22 cellular contexts compared by ENCODE assay signal in genomic region chr7:27409311-27409710, GRCh38.
"Had no signal": no experiment of that assay in that cellular context is flagged by ENCODE, and none has a peak within 500 bp of the region (broad histone marks: within the 10 kb centered on the region; RNA-seq: fewer than 3 reads in every experiment).

No MANE protein-coding gene starts in this region.

- DNase-seq: dermis blood vessel endothelial cell; dorsolateral prefrontal cortex; effector CD4-positive, alpha-beta T cell; effector memory CD4-positive, alpha-beta T cell; foreskin keratinocyte; heart left ventricle; hypothalamus; immature natural killer cell; left cardiac atrium; left lung; left ventricle myocardium superior; lower lobe of right lung; mucosa of descending colon had no signal

- H3K36me3 Mint-ChIP-seq: immature natural killer cell, mesothelial cell of epicardium had no signal

- FAIRE-seq: colon, endothelial cell of umbilical vein, frontal cortex, keratinocyte had no signal

- H3K4me1 Mint-ChIP-seq: immature natural killer cell had no signal

- H3K4me3 ChIP-seq: coronary artery, dorsolateral prefrontal cortex, esophagus muscularis mucosa, gastroesophageal sphincter, heart left ventricle, hepatocyte, left lung, lower lobe of right lung, mucosa of descending colon had no signal

- H3K4me1 ChIP-seq: esophagus muscularis mucosa, foreskin keratinocyte, gastroesophageal sphincter, heart left ventricle, left lung, lower lobe of right lung had no signal

- H2AFZ ChIP-seq: hepatocyte had no signal

- H3K4me2 ChIP-seq: hepatocyte had no signal

- H3K79me2 ChIP-seq: hepatocyte had no signal

- H3K4me3 Mint-ChIP-seq: immature natural killer cell, mesothelial cell of epicardium had no signal

- ATAC-seq: foreskin keratinocyte, gastroesophageal sphincter, heart left ventricle, left cardiac atrium, left lung, left ventricle myocardium superior, lower lobe of right lung had no signal

- H3K36me3 ChIP-seq: esophagus muscularis mucosa, gastroesophageal sphincter, heart left ventricle, left lung, lower lobe of right lung had no signal

- H3K9me3 Mint-ChIP-seq: immature natural killer cell had no signal

- H3K27me3 ChIP-seq: esophagus muscularis mucosa, hepatocyte, left lung had no signal

- H3K27ac Mint-ChIP-seq: immature natural killer cell, mesothelial cell of epicardium had no signal

- H3K27ac ChIP-seq: coronary artery, dorsolateral prefrontal cortex, esophagus muscularis mucosa, foreskin keratinocyte, gastroesophageal sphincter, heart left ventricle, hepatocyte, left lung, lower lobe of right lung had no signal

- H3K9me3 ChIP-seq: esophagus muscularis mucosa, gastroesophageal sphincter, heart left ventricle, left lung, lower lobe of right lung, mucosa of descending colon had no signal
